Comparison of ENCODE assay signal across 21 cellular contexts in the genomic region with DNA sequence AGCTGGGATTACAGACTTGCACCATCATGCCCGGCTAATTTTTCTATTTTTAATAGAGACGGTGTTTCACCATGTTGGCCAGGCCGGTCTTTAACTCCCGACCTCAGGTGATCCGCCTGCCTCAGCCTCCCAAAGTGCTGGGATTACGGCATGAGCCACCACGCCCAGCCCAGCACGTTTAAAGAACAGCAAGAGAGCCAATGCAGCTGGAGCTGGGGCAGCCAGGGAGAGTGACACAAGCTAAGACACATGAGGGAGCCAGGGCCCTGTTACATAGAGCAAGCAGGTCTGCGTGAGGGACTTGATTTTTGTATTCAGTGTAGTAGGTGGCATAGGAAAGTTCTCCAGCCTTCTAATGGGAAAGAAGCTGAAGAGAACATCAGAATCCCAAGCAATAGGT. TPM values are rescaled to one million over a fixed set of nuclear protein-coding genes. Genes with fewer than 3 reads are reported as not detected.
DNase-seq lines count a peak whose midpoint lies in the region; ATAC-seq and TF ChIP-seq lines count a peak whose summit lies in the region.
"Had no signal": no experiment of that assay in that cellular context is flagged by ENCODE, and none has a peak within 500 bp of the region (broad histone marks: within the 10 kb centered on the region; RNA-seq: fewer than 3 reads in every experiment).

No MANE protein-coding gene starts in this region.

- H3K4me1 ChIP-seq in GM23338 (ENCODE audit: insufficient read depth): no peaks in the 10 kb centered on the region

- no peak for TF ChIP-seq CTCF in GM23338 (conservative IDR thresholded peaks at IDR 0.05; ENCODE audit: low read depth in 2 of 2)

- no peak overlapping the region for H3K27ac ChIP-seq in GM23338 (ENCODE audit: low read depth)

- no peaks in the 10 kb centered on the region for H3F3A ChIP-seq in GM23338 (replicated peaks; ENCODE audit: low read depth)

- no peak overlapping the region for H3K4me3 Mint-ChIP-seq in GM23338
- H3K4me3 Mint-ChIP-seq: CD4-positive, alpha-beta memory T cell had no signal

- H3K79me2 ChIP-seq in GM23338 (replicated peaks; ENCODE audit: insufficient read depth): no peaks in the 10 kb centered on the region

- intact Hi-C loops in posterior vena cava (cut with DNase I): no loop called here

- H4K20me1 ChIP-seq in GM23338 (replicated peaks; ENCODE audit: insufficient read depth): no peaks in the 10 kb centered on the region

- no peaks in the 10 kb centered on the region for H3K27me3 ChIP-seq in GM23338 (ENCODE audit: insufficient read depth)

- H3K4me3 ChIP-seq in GM23338: no peak overlapping the region
- H3K4me3 ChIP-seq: GM12878 had no signal

- H3K9me3 Mint-ChIP-seq in GM23338: peaks cover 12% of the 10 kb centered on the region; the same call in 2 of the 3 replicates

- no peaks in the 10 kb centered on the region for H3K36me3 ChIP-seq in GM23338 (ENCODE audit: insufficient read depth)

- peak; percentile 29 for DNase-seq in D341Med (ENCODE audit: low spot score)
- no peak for DNase-seq in GM23338 (ENCODE audit: low spot score)
- peak; percentile 60 for DNase-seq in islet precursor cell
- peak; percentile 68 for DNase-seq in posterior vena cava (ENCODE audit: low spot score)
- no peak for DNase-seq in LoVo (ENCODE audit: low spot score)
- DNase-seq in NCI-H526 (lab: John Stamatoyannopoulos, UW): no peak
- no peak for DNase-seq in HT-29 (ENCODE audit: low spot score)
- DNase-seq: C1 segment of cervical spinal cord; Calu3; CD4-positive, alpha-beta memory T cell; COR-L47; DMS153; DMS79; EL; GDM1; GOT3; HCEC 1CT had no signal

- H2AFZ ChIP-seq in GM23338: 0 out of 2 replicates have a peak overlapping the region, but pooled peaks have one; percentile 7

- H3K4me2 ChIP-seq in GM23338: no peak overlapping the region

- H3K36me3 Mint-ChIP-seq in GM23338 (ENCODE audit: low read depth): no peaks in the 10 kb centered on the region
- H3K36me3 Mint-ChIP-seq: CD4-positive, alpha-beta memory T cell had no signal

- H3K9me2 ChIP-seq in GM23338 (ENCODE audit: insufficient read depth): 0 out of 2 replicates have a peak, but pooled peaks cover 7% of the 10 kb centered on the region

- ATAC-seq in GM23338: 0 out of 3 replicates have a peak, but pooled peaks have one; percentile 28
- ATAC-seq: GM12878 had no signal

- H3K27me3 Mint-ChIP-seq in GM23338 (ENCODE audit: insufficient read depth, low read depth, poor library complexity): peaks cover 7% of the 10 kb centered on the region

- no peak overlapping the region for H3K27ac Mint-ChIP-seq in GM23338
- H3K27ac Mint-ChIP-seq: CD4-positive, alpha-beta memory T cell had no signal

- H3K4me1 Mint-ChIP-seq in GM23338: peaks cover 13% of the 10 kb centered on the region

TF ChIP-seq in GM23338, 12 proteins besides CTCF, POLR2A, EP300 and RAD21 (continues in another document):
- no peak for TF ChIP-seq JUNB (IDR thresholded peaks at IDR 0.05; ENCODE audit: unreplicated experiment)
- no peak for TF ChIP-seq EZH2 (IDR thresholded peaks at IDR 0.05; ENCODE audit: low read depth, unreplicated experiment)
- no peak for TF ChIP-seq REST (IDR thresholded peaks at IDR 0.05; ENCODE audit: unreplicated experiment)
- no peak for TF ChIP-seq STAT1 (IDR thresholded peaks at IDR 0.05; ENCODE audit: unreplicated experiment)
- no peak for TF ChIP-seq POLR2AphosphoS5 (IDR thresholded peaks at IDR 0.05; ENCODE audit: low read depth)
- TF ChIP-seq, protein P1, sequence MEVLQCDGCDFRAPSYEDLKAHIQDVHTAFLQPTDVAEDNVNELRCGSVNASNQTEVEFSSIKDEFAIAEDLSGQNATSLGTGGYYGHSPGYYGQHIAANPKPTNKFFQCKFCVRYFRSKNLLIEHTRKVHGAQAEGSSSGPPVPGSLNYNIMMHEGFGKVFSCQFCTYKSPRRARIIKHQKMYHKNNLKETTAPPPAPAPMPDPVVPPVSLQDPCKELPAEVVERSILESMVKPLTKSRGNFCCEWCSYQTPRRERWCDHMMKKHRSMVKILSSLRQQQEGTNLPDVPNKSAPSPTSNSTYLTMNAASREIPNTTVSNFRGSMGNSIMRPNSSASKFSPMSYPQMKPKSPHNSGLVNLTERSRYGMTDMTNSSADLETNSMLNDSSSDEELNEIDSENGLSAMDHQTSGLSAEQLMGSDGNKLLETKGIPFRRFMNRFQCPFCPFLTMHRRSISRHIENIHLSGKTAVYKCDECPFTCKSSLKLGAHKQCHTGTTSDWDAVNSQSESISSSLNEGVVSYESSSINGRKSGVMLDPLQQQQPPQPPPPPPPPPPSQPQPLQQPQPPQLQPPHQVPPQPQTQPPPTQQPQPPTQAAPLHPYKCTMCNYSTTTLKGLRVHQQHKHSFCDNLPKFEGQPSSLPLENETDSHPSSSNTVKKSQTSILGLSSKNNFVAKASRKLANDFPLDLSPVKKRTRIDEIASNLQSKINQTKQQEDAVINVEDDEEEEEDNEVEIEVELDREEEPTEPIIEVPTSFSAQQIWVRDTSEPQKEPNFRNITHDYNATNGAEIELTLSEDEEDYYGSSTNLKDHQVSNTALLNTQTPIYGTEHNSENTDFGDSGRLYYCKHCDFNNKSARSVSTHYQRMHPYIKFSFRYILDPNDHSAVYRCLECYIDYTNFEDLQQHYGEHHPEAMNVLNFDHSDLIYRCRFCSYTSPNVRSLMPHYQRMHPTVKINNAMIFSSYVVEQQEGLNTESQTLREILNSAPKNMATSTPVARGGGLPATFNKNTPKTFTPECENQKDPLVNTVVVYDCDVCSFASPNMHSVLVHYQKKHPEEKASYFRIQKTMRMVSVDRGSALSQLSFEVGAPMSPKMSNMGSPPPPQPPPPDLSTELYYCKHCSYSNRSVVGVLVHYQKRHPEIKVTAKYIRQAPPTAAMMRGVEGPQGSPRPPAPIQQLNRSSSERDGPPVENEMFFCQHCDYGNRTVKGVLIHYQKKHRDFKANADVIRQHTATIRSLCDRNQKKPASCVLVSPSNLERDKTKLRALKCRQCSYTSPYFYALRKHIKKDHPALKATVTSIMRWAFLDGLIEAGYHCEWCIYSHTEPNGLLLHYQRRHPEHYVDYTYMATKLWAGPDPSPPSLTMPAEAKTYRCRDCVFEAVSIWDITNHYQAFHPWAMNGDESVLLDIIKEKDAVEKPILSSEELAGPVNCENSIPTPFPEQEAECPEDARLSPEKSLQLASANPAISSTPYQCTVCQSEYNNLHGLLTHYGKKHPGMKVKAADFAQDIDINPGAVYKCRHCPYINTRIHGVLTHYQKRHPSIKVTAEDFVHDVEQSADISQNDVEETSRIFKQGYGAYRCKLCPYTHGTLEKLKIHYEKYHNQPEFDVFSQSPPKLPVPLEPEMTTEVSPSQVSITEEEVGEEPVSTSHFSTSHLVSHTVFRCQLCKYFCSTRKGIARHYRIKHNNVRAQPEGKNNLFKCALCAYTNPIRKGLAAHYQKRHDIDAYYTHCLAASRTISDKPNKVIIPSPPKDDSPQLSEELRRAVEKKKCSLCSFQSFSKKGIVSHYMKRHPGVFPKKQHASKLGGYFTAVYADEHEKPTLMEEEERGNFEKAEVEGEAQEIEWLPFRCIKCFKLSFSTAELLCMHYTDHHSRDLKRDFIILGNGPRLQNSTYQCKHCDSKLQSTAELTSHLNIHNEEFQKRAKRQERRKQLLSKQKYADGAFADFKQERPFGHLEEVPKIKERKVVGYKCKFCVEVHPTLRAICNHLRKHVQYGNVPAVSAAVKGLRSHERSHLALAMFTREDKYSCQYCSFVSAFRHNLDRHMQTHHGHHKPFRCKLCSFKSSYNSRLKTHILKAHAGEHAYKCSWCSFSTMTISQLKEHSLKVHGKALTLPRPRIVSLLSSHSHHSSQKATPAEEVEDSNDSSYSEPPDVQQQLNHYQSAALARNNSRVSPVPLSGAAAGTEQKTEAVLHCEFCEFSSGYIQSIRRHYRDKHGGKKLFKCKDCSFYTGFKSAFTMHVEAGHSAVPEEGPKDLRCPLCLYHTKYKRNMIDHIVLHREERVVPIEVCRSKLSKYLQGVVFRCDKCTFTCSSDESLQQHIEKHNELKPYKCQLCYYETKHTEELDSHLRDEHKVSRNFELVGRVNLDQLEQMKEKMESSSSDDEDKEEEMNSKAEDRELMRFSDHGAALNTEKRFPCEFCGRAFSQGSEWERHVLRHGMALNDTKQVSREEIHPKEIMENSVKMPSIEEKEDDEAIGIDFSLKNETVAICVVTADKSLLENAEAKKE (CRISPR knock-in tag; IDR thresholded peaks at IDR 0.05): no peak
- no peak for TF ChIP-seq ZNF331 (CRISPR knock-in tag; IDR thresholded peaks at IDR 0.05; ENCODE audit: low read depth)
- TF ChIP-seq ZNF114 (CRISPR knock-in tag; IDR thresholded peaks at IDR 0.05): no peak
- no peak for TF ChIP-seq NANOG (IDR thresholded peaks at IDR 0.05; ENCODE audit: borderline replicate concordance)

RNA-seq across cellular contexts. Expression of gene GOSR2, which starts 21.7 kb away (rescaled TPM):
- 32.2 and 36.2 TPM in 2 replicates for total RNA-seq in GM23338 (2014; rRNA removed; shearing (Covaris generic))
- 26.1 and 33.2 TPM in 2 replicates for polyA plus RNA-seq in GM23338 (2016; fragmentation: Nextera tagmentation; extraction: Ambion mirVana)
- 10 to 100 TPM; 52.0 to 56.1 TPM for total RNA-seq in posterior vena cava
- 14.2 and 16.5 TPM in 2 replicates for total RNA-seq in HT-29 (2014; rRNA removed; shearing (Covaris generic))

RNA-seq across cellular contexts. Expression of gene WNT9B, which starts 49.9 kb away (rescaled TPM):
- 0.17 and 0.62 TPM in 2 replicates for total RNA-seq in GM23338 (2014; rRNA removed; shearing (Covaris generic))
- not detected in 2 replicates for polyA plus RNA-seq in GM23338 (2016; fragmentation: Nextera tagmentation; extraction: Ambion mirVana)
- total RNA-seq in posterior vena cava: 1 to 10 TPM; 1.8 to 7.5 TPM
- 0.28 TPM in 1 of 2 replicates, not detected in the other for total RNA-seq in HT-29 (2014; rRNA removed; shearing (Covaris generic))
- total RNA-seq: A172; A673; Calu3; CD4-positive, alpha-beta memory T cell; GM12878 had no signal
- polyA plus RNA-seq: BJ; CD4-positive, alpha-beta memory T cell; GM12878 had no signal

Comparison
In these comparisons a context has a peak if more than half of its experiments do, and no peak if none do; other contexts are left out.
1. DNase-seq: peak in D341Med (single experiment), islet precursor cell (single experiment) and posterior vena cava (single experiment); none in GM23338 (single experiment), LoVo (single experiment), NCI-H526 (0 of 2) and HT-29 (single experiment).